In genomic region chr6:19824058-19824807, GRCh38 we compare ENCODE assay signal across 20 cellular contexts. TPM values are rescaled to one million over a fixed set of nuclear protein-coding genes. Genes with fewer than 3 reads are reported as not detected.
"Had no signal": no experiment of that assay in that cellular context is flagged by ENCODE, and none has a peak within 500 bp of the region (broad histone marks: within the 10 kb centered on the region; RNA-seq: fewer than 3 reads in every experiment).

No MANE protein-coding gene starts in this region.

- H3K36me3 Mint-ChIP-seq: naive B cell had no signal

- ATAC-seq: heart left ventricle, left colon, pancreas had no signal

- H3K9me3 Mint-ChIP-seq: activated T-helper 2 cell treated with anti-CD3 and anti-CD28 coated beads, Interferon-gamma antibody, Interleukin-2, Interleukin-4, amounts not matched to agents 10 μg/mL and 5 μg/mL and 100 μg/mL, durations not matched to agents 14 hours and 24 hours and 36 hours had no signal

- H3K4me3 Mint-ChIP-seq: activated naive CD4-positive, alpha-beta T cell treated with anti-CD3 and anti-CD28 coated beads for 36 hours; immature natural killer cell; naive B cell; neural progenitor cell had no signal

- H3K4me3 ChIP-seq: ascending aorta, dorsolateral prefrontal cortex, esophagus muscularis mucosa, heart left ventricle, lung, neural progenitor cell, pancreas, upper lobe of left lung had no signal

- DNase-seq: activated CD4-positive, alpha-beta T cell treated with anti-CD3 and anti-CD28 coated beads, Interleukin-2, amount 50 U/mL, for 48 hours; activated naive CD4-positive, alpha-beta T cell treated with anti-CD3 and anti-CD28 coated beads for 36 hours; dorsolateral prefrontal cortex; heart left ventricle; immature natural killer cell; left colon; naive B cell; pancreas; SK-N-SH; stimulated activated CD4-positive, alpha-beta T cell treated with anti-CD3 and anti-CD28 coated beads, Interleukin-4, amount 100 ng/mL, for 24 hours; stimulated activated naive CD4-positive, alpha-beta T cell treated with Interleukin-2 at 50 U/mL for 16 hours; substantia nigra; T-helper 1 cell; T1000; upper lobe of left lung had no signal

- H3K27ac Mint-ChIP-seq: activated naive CD4-positive, alpha-beta T cell treated with anti-CD3 and anti-CD28 coated beads for 36 hours; activated T-helper 2 cell treated with anti-CD3 and anti-CD28 coated beads, Interferon-gamma antibody, Interleukin-2, Interleukin-4, amounts not matched to agents 10 μg/mL and 5 μg/mL and 100 μg/mL, durations not matched to agents 14 hours and 24 hours and 36 hours; immature natural killer cell; naive B cell; neural progenitor cell had no signal

- H3K27ac ChIP-seq: ascending aorta, dorsolateral prefrontal cortex, esophagus muscularis mucosa, neural progenitor cell, pancreas, upper lobe of left lung had no signal

- H3K4me1 Mint-ChIP-seq: immature natural killer cell, naive B cell, neural progenitor cell had no signal

- H3K9me3 ChIP-seq: ascending aorta, esophagus muscularis mucosa, pancreas, SK-N-SH, upper lobe of left lung had no signal

- H3K27me3 ChIP-seq: ascending aorta, esophagus muscularis mucosa, neural progenitor cell, pancreas, upper lobe of left lung had no signal

- H3K4me1 ChIP-seq: ascending aorta, esophagus muscularis mucosa, heart left ventricle, neural progenitor cell, pancreas, upper lobe of left lung had no signal

- H3K36me3 ChIP-seq: ascending aorta, esophagus muscularis mucosa, heart left ventricle, neural progenitor cell, pancreas, upper lobe of left lung had no signal

RNA-seq across cellular contexts. Expression of gene ID4, which starts 12.9 kb away (rescaled TPM):
- total RNA-seq: activated naive CD4-positive, alpha-beta T cell treated with anti-CD3 and anti-CD28 coated beads for 36 hours; activated T-helper 2 cell treated with anti-CD3 and anti-CD28 coated beads, Interferon-gamma antibody, Interleukin-2, Interleukin-4, amounts not matched to agents 10 μg/mL and 5 μg/mL and 100 μg/mL, durations not matched to agents 14 hours and 24 hours and 36 hours had no signal
- polyA plus RNA-seq: immature natural killer cell had no signal
